In genomic region chr3:52238193-52238760, GRCh38 we compare ENCODE assay signal across 8 cellular contexts. TPM values are rescaled to one million over a fixed set of nuclear protein-coding genes. Genes with fewer than 3 reads are reported as not detected.
A peak's percentile ranks its signal among the peaks of the same experiment; 100 is the strongest.
DNase-seq lines count a peak whose midpoint lies in the region; ATAC-seq and TF ChIP-seq lines count a peak whose summit lies in the region.

No MANE protein-coding gene starts in this region.

- TF ChIP-seq CTCF in left ventricle myocardium inferior (IDR thresholded peaks at IDR 0.05; ENCODE audit: borderline replicate concordance) (no peak), Peyer's patch (IDR thresholded peaks at IDR 0.05) (no peak), endodermal cell (conservative IDR thresholded peaks at IDR 0.05) (no peak)

- H3K27me3 ChIP-seq in left ventricle myocardium inferior (ENCODE audit: low read depth) (no peaks in the 10 kb centered on the region), Peyer's patch (no peaks in the 10 kb centered on the region), endodermal cell (ENCODE audit: control insufficient read depth, insufficient read depth, low read length, poor library complexity, severe bottlenecking) (no peaks in the 10 kb centered on the region), neuronal stem cell (ENCODE audit: control insufficient read depth in 3 of 3, insufficient read depth in 3 of 3, low read depth in 1 of 3, low read length in 3 of 3) (no peaks in the 10 kb centered on the region)

- no peaks in the 10 kb centered on the region for H3K79me1 ChIP-seq in neuronal stem cell (ENCODE audit: low read depth, low read length)

- H3K27ac ChIP-seq in left ventricle myocardium inferior (replicated peaks) (peak overlapping the region; percentile 94), Peyer's patch (peak overlapping the region; percentile 83 to 99 (median 92)), endodermal cell (ENCODE audit: low read depth, low read length) (no peak overlapping the region), neuronal stem cell (replicated peaks; ENCODE audit: low read length) (no peak overlapping the region)

- H3K4me1 ChIP-seq in left ventricle myocardium inferior = peaks cover 70% of the 10 kb centered on the region
- H3K4me1 ChIP-seq in Peyer's patch = peaks cover 0 to 46% (median 14%) of the 10 kb centered on the region in 4 donors
- peaks cover 4% of the 10 kb centered on the region for H3K4me1 ChIP-seq in endodermal cell (ENCODE audit: control insufficient read depth, insufficient read depth, low read length)
- peaks cover 15 to 17% of the 10 kb centered on the region in 2 donors for H3K4me1 ChIP-seq in neuronal stem cell (ENCODE audit: control insufficient read depth in 2 of 2, insufficient read depth in 1 of 2, low read depth in 1 of 2, low read length in 2 of 2)

- H3K4ac ChIP-seq in neuronal stem cell (ENCODE audit: low read length) = no peak overlapping the region

- no peak overlapping the region for H2BK12ac ChIP-seq in neuronal stem cell (ENCODE audit: low read length)

- H3K36me3 ChIP-seq in left ventricle myocardium inferior (peaks cover 3% of the 10 kb centered on the region), Peyer's patch (peaks cover 0 to 16% (median 0%) of the 10 kb centered on the region in 3 donors), endodermal cell (ENCODE audit: control insufficient read depth, insufficient read depth, low read length) (no peaks in the 10 kb centered on the region), neuronal stem cell (replicated peaks in 1 of 2; ENCODE audit: control insufficient read depth in 2 of 2, insufficient read depth in 2 of 2, low read length in 2 of 2) (peaks cover 3 to 13% of the 10 kb centered on the region in 2 donors)

- H3K4me3 ChIP-seq in left ventricle myocardium inferior (peak overlapping the region; percentile 91), Peyer's patch (peak overlapping the region; percentile 88 to 94 (median 91)), endodermal cell (ENCODE audit: low read length) (peak overlapping the region; percentile 97), neuronal stem cell (ENCODE audit: low read length in 2 of 2) (peak overlapping the region; percentile 97 to 98)

- no peak overlapping the region for H2BK5ac ChIP-seq in neuronal stem cell (ENCODE audit: low read length)

- no peak overlapping the region for H4K8ac ChIP-seq in neuronal stem cell (ENCODE audit: low read depth, low read length)

- peaks cover 6% of the 10 kb centered on the region for H3K36me3 Mint-ChIP-seq in endodermal cell (ENCODE audit: low read depth)

- H3K18ac ChIP-seq in neuronal stem cell (ENCODE audit: low read length) = no peak overlapping the region

- H3K4me3 Mint-ChIP-seq in endodermal cell = peak overlapping the region; percentile 89

- H3K9me3 ChIP-seq in left ventricle myocardium inferior (replicated peaks) (no peaks in the 10 kb centered on the region), Peyer's patch (no peaks in the 10 kb centered on the region), endodermal cell (ENCODE audit: control insufficient read depth, low read length) (no peaks in the 10 kb centered on the region), neuronal stem cell (replicated peaks in 1 of 2; ENCODE audit: control insufficient read depth in 2 of 2, insufficient read depth in 1 of 2, low read depth in 1 of 2, low read length in 2 of 2) (no peaks in the 10 kb centered on the region)

- H3K27ac Mint-ChIP-seq in endodermal cell = peak overlapping the region; percentile 92

- H2AK5ac ChIP-seq in neuronal stem cell (ENCODE audit: low read depth, low read length) = no peak overlapping the region

- H2AFZ ChIP-seq in neuronal stem cell (ENCODE audit: low read length) = peak overlapping the region; percentile 99

- no peak overlapping the region for H4K91ac ChIP-seq in neuronal stem cell (ENCODE audit: low read depth, low read length, poor library complexity)

- no peak overlapping the region for H2BK15ac ChIP-seq in neuronal stem cell (ENCODE audit: low read length)

- H3K23ac ChIP-seq in neuronal stem cell (ENCODE audit: low read depth, low read length, poor library complexity) = no peak overlapping the region

- H3K4me1 Mint-ChIP-seq in endodermal cell = peaks cover 24% of the 10 kb centered on the region

- H3K9ac ChIP-seq in endodermal cell (ENCODE audit: extremely low read depth, low read length, poor library complexity, severe bottlenecking) (peak overlapping the region; percentile 44), neuronal stem cell (ENCODE audit: low read depth, low read length, poor library complexity) (peak overlapping the region; percentile 94)

- no peak overlapping the region for H3K14ac ChIP-seq in neuronal stem cell (ENCODE audit: low read length)

- H3K27me3 Mint-ChIP-seq in endodermal cell (ENCODE audit: insufficient read depth) = peaks cover 2% of the 10 kb centered on the region

- ATAC-seq in Right ventricle myocardium superior (ENCODE audit: poor library complexity) = no peak
- no peak for ATAC-seq in HG02981 (IDR thresholded peaks at IDR 0.05; ENCODE audit: unreplicated experiment)

- intact Hi-C loops in left ventricle myocardium inferior (cut with micrococcal nuclease) = no loop called here
- intact Hi-C loops in Right ventricle myocardium superior (cut with DNase I) = loop anchor here (5.0 kb wide), 1 partner anchor 39 kb away; the partner anchor contains the start of gene WDR82

- peak overlapping the region; percentile 70 for H3K4me2 ChIP-seq in neuronal stem cell (ENCODE audit: insufficient read depth, low read length, poor library complexity, severe bottlenecking)

- H3K9me3 Mint-ChIP-seq in endodermal cell = no peaks in the 10 kb centered on the region

- no peak overlapping the region for H2BK120ac ChIP-seq in neuronal stem cell (ENCODE audit: low read depth, low read length)

- 22 to 34% methylated on average over 8 to 11 of the region's 11 CpGs for WGBS in endodermal cell (ENCODE audit: insufficient coverage in 1 of 2, insufficient read length in 1 of 2), 2 experiments
- no CpG with 5 or more reads among the region's 11 CpGs for WGBS in neuronal stem cell (ENCODE audit: extremely low coverage in 2 of 2, insufficient read length in 2 of 2, insufficient replicate concordance in 1 of 2), 2 donors

- DNase-seq in left ventricle myocardium inferior = no peak
- no peak for DNase-seq in Right ventricle myocardium superior
- peak in 2 of 3 donors; percentile 48 for DNase-seq in Peyer's patch
- DNase-seq in endodermal cell = no peak
- DNase-seq in neuronal stem cell (ENCODE audit: low spot score) = no peak
- DNase-seq in cerebellar cortex (ENCODE audit: low spot score) = no peak
- DNase-seq in stimulated activated CD4-positive, alpha-beta T cell treated with anti-CD3 and anti-CD28 coated beads, Interleukin-2, amount 100 ng/mL, for 24 hours = no peak

- no peak for TF ChIP-seq POLR2A in Peyer's patch (IDR thresholded peaks at IDR 0.05)

RNA-seq across cellular contexts. Expression of gene TWF2, which starts 0.7 kb away (rescaled TPM):
- total RNA-seq in left ventricle myocardium inferior (115 TPM), Right ventricle myocardium superior (131 TPM), Peyer's patch (10 to 100 TPM; 46.2 to 68.8 (median 59.3) TPM), endodermal cell (10 to 100 TPM; 40.7 to 41.9 TPM)
- polyA plus RNA-seq in endodermal cell (2013, experiment 1 of 2) = 32.6 TPM
- 27.3 TPM for polyA plus RNA-seq in endodermal cell (2013, experiment 2 of 2)
- polyA plus RNA-seq in neuronal stem cell (2013, experiment 1 of 2) = 21.7 TPM
- polyA plus RNA-seq in neuronal stem cell (2013, experiment 2 of 2) = 20.9 TPM

RNA-seq across cellular contexts. Expression of gene PPM1M, which starts 7.3 kb away (rescaled TPM):
- 9.2 TPM for total RNA-seq in left ventricle myocardium inferior
- total RNA-seq in Right ventricle myocardium superior = 8.4 TPM
- total RNA-seq in Peyer's patch = 10 to 100 TPM in 1 of 4 donors, 1 to 10 TPM in 3; 4.0 to 32.2 (median 6.7) TPM
- 1 to 10 TPM; 6.7 to 6.8 TPM for total RNA-seq in endodermal cell
- 4.8 TPM for polyA plus RNA-seq in endodermal cell (2013, experiment 1 of 2)
- 3.8 TPM for polyA plus RNA-seq in endodermal cell (2013, experiment 2 of 2)
- polyA plus RNA-seq in neuronal stem cell (2013, experiment 1 of 2) = 3.5 TPM
- polyA plus RNA-seq in neuronal stem cell (2013, experiment 2 of 2) = 3.7 TPM

RNA-seq across cellular contexts. Expression of gene TLR9, which starts 12.8 kb away (rescaled TPM):
- total RNA-seq in left ventricle myocardium inferior (0.66 TPM), Right ventricle myocardium superior (0.32 TPM), Peyer's patch (1 to 10 TPM in 1 of 4 donors, under 1 TPM in 1, not detected in 2; 0.27 to 1.7 TPM), endodermal cell (under 1 TPM in 1 of 2 donors, not detected in 1; 0.11 TPM)
- polyA plus RNA-seq in endodermal cell (2013, experiment 1 of 2) = 0.18 TPM
- 0.17 TPM for polyA plus RNA-seq in endodermal cell (2013, experiment 2 of 2)
- 0.04 TPM for polyA plus RNA-seq in neuronal stem cell (2013, experiment 1 of 2)
- polyA plus RNA-seq in neuronal stem cell (2013, experiment 2 of 2) = 0.10 TPM

RNA-seq across cellular contexts. Expression of gene WDR82, which starts 40.2 kb away (rescaled TPM):
- total RNA-seq in left ventricle myocardium inferior = 61.6 TPM
- total RNA-seq in Right ventricle myocardium superior = 61.0 TPM
- total RNA-seq in Peyer's patch = 10 to 100 TPM; 29.7 to 44.0 (median 38.3) TPM
- 10 to 100 TPM; 78.4 to 84.2 TPM for total RNA-seq in endodermal cell
- 95.1 TPM for polyA plus RNA-seq in endodermal cell (2013, experiment 1 of 2)
- 88.3 TPM for polyA plus RNA-seq in endodermal cell (2013, experiment 2 of 2)
- 37.2 TPM for polyA plus RNA-seq in neuronal stem cell (2013, experiment 1 of 2)
- 38.6 TPM for polyA plus RNA-seq in neuronal stem cell (2013, experiment 2 of 2)

RNA-seq across cellular contexts. Expression of gene ALAS1, which starts 40.3 kb away (rescaled TPM):
- 180 TPM for total RNA-seq in left ventricle myocardium inferior
- total RNA-seq in Right ventricle myocardium superior = 160 TPM
- 10 to 100 TPM; 73.3 to 92.8 (median 89.8) TPM for total RNA-seq in Peyer's patch
- 10 to 100 TPM; 33.6 to 50.1 TPM for total RNA-seq in endodermal cell
- polyA plus RNA-seq in endodermal cell (2013, experiment 1 of 2) = 49.3 TPM
- polyA plus RNA-seq in endodermal cell (2013, experiment 2 of 2) = 41.2 TPM
- 37.3 TPM for polyA plus RNA-seq in neuronal stem cell (2013, experiment 1 of 2)
- polyA plus RNA-seq in neuronal stem cell (2013, experiment 2 of 2) = 36.5 TPM

Comparison
In these comparisons a context has a peak if more than half of its experiments do, and no peak if none do; other contexts are left out.
1. DNase-seq: peak in Peyer's patch (2 of 3); none in left ventricle myocardium inferior (single experiment), Right ventricle myocardium superior (single experiment), endodermal cell (single experiment), neuronal stem cell (single experiment), cerebellar cortex (single experiment) and stimulated activated CD4-positive, alpha-beta T cell treated with anti-CD3 and anti-CD28 coated beads, Interleukin-2, amount 100 ng/mL, for 24 hours (0 of 2).
2. H3K27ac ChIP-seq: peak in left ventricle myocardium inferior (single experiment) and Peyer's patch (4 of 4); none in endodermal cell (single experiment) and neuronal stem cell (single experiment).
3. Peak in every context shown above with its lines, with median percentiles within 50 percentile points of each other: H3K4me3 ChIP-seq.